Comparison of ENCODE assay signal across 8 cellular contexts in genomic region chr5:14153932-14154646, GRCh38. TPM values are rescaled to one million over a fixed set of nuclear protein-coding genes. Genes with fewer than 3 reads are reported as not detected.
DNase-seq lines count a peak whose midpoint lies in the region; ATAC-seq and TF ChIP-seq lines count a peak whose summit lies in the region.

No MANE protein-coding gene starts in this region.

- TF ChIP-seq CTCF in mucosa of descending colon (IDR thresholded peaks at IDR 0.05), result no peak

- no peak overlapping the region for H3K14ac ChIP-seq in neuronal stem cell (ENCODE audit: low read length)

- H3K27ac ChIP-seq in neuronal stem cell (replicated peaks; ENCODE audit: low read length), result no peak overlapping the region

- H3K23ac ChIP-seq in neuronal stem cell (ENCODE audit: low read depth, low read length, poor library complexity), result no peak overlapping the region

- no peak overlapping the region for H4K8ac ChIP-seq in neuronal stem cell (ENCODE audit: low read depth, low read length)

- in situ Hi-C loops in KBM-7 (cut with MboI; ENCODE audit: low pct_unique_long_range_greater_than_20kb, low sequenced_read_pairs) (no loop called here), HAP-1 (cut with MboI; ENCODE audit: low sequenced_read_pairs) (no loop called here)

- no peak overlapping the region for H4K91ac ChIP-seq in neuronal stem cell (ENCODE audit: low read depth, low read length, poor library complexity)

- H3K36me3 ChIP-seq in mucosa of descending colon (ENCODE audit: low read depth) (no peaks in the 10 kb centered on the region), HAP-1 (replicated peaks) (no peaks in the 10 kb centered on the region), neuronal stem cell (replicated peaks in 1 of 2; ENCODE audit: control insufficient read depth in 2 of 2, insufficient read depth in 2 of 2, low read length in 2 of 2) (no peaks in the 10 kb centered on the region)

- H2AFZ ChIP-seq in neuronal stem cell (ENCODE audit: low read length), result no peak overlapping the region

- ATAC-seq in GM19397 (IDR thresholded peaks at IDR 0.05; ENCODE audit: unreplicated experiment) (peak; percentile 39), mucosa of descending colon (peak; percentile 89), GM19455 (IDR thresholded peaks at IDR 0.05; ENCODE audit: unreplicated experiment) (no peak)

- WGBS in neuronal stem cell (ENCODE audit: extremely low coverage in 2 of 2, insufficient read length in 2 of 2, insufficient replicate concordance in 1 of 2), 2 donors, result no CpG with 5 or more reads among the region's 12 CpGs

- no peak overlapping the region for H2BK12ac ChIP-seq in neuronal stem cell (ENCODE audit: low read length)

- peaks cover 2% of the 10 kb centered on the region for H3K79me1 ChIP-seq in neuronal stem cell (ENCODE audit: low read depth, low read length)

- H3K9ac ChIP-seq in neuronal stem cell (ENCODE audit: low read depth, low read length, poor library complexity), result no peak overlapping the region

- H3K4me1 ChIP-seq in mucosa of descending colon (ENCODE audit: low read depth) (peaks cover 33% of the 10 kb centered on the region), HAP-1 (peaks cover 22% of the 10 kb centered on the region), neuronal stem cell (ENCODE audit: control insufficient read depth in 2 of 2, insufficient read depth in 1 of 2, low read depth in 1 of 2, low read length in 2 of 2) (peaks cover 34 to 47% of the 10 kb centered on the region in 2 donors)

- H3K18ac ChIP-seq in neuronal stem cell (ENCODE audit: low read length), result no peak overlapping the region

- no peak overlapping the region for H3K4ac ChIP-seq in neuronal stem cell (ENCODE audit: low read length)

- intact Hi-C loops in mucosa of descending colon (cut with DNase I, micrococcal nuclease), result no loop called here

- DNase-seq in KBM-7 (peak; percentile 60), dermis blood vessel endothelial cell (peak; percentile 93), mucosa of descending colon (peak; percentile 72 to 80 (median 75)), HAP-1 (ENCODE audit: low spot score in 2 of 2) (no peak), NCI-H1417 (lab: John Stamatoyannopoulos, UW) (no peak), neuronal stem cell (ENCODE audit: low spot score) (no peak)

- H3K4me2 ChIP-seq in neuronal stem cell (ENCODE audit: insufficient read depth, low read length, poor library complexity, severe bottlenecking), result no peak overlapping the region

- H2BK15ac ChIP-seq in neuronal stem cell (ENCODE audit: low read length), result no peak overlapping the region

- H2AK5ac ChIP-seq in neuronal stem cell (ENCODE audit: low read depth, low read length), result no peak overlapping the region

- H3K4me3 ChIP-seq in mucosa of descending colon (no peak overlapping the region), HAP-1 (no peak overlapping the region), neuronal stem cell (ENCODE audit: low read length in 2 of 2) (no peak overlapping the region)

- H3K9me3 ChIP-seq in mucosa of descending colon, result no peaks in the 10 kb centered on the region
- no peaks in the 10 kb centered on the region for H3K9me3 ChIP-seq in HAP-1
- no peaks in the 10 kb centered on the region for H3K9me3 ChIP-seq in neuronal stem cell (replicated peaks in 1 of 2; ENCODE audit: control insufficient read depth in 2 of 2, insufficient read depth in 1 of 2, low read depth in 1 of 2, low read length in 2 of 2)

- no peaks in the 10 kb centered on the region for H3K27me3 ChIP-seq in HAP-1 (ENCODE audit: low read depth)
- no peaks in the 10 kb centered on the region for H3K27me3 ChIP-seq in neuronal stem cell (ENCODE audit: control insufficient read depth in 3 of 3, insufficient read depth in 3 of 3, low read depth in 1 of 3, low read length in 3 of 3)

- H2BK120ac ChIP-seq in neuronal stem cell (ENCODE audit: low read depth, low read length), result no peak overlapping the region

- no peak overlapping the region for H2BK5ac ChIP-seq in neuronal stem cell (ENCODE audit: low read length)

RNA-seq across cellular contexts. Expression of gene TRIO, which starts 10.9 kb away (rescaled TPM):
- total RNA-seq in dermis blood vessel endothelial cell (190 and 204 TPM in 2 replicates), mucosa of descending colon (100 to 1,000 TPM; 164 to 231 (median 168) TPM)
- 21.6 TPM for polyA plus RNA-seq in neuronal stem cell (2013, experiment 1 of 2)
- polyA plus RNA-seq in neuronal stem cell (2013, experiment 2 of 2), result 22.4 TPM

Comparison
In these comparisons a context has a peak if more than half of its experiments do, and no peak if none do; other contexts are left out.
1. DNase-seq: peak in KBM-7 (single experiment), dermis blood vessel endothelial cell (single experiment) and mucosa of descending colon (3 of 3); none in HAP-1 (0 of 2), NCI-H1417 (0 of 3) and neuronal stem cell (single experiment).